ENCODE assay signal across 24 cellular contexts in the genomic region with DNA sequence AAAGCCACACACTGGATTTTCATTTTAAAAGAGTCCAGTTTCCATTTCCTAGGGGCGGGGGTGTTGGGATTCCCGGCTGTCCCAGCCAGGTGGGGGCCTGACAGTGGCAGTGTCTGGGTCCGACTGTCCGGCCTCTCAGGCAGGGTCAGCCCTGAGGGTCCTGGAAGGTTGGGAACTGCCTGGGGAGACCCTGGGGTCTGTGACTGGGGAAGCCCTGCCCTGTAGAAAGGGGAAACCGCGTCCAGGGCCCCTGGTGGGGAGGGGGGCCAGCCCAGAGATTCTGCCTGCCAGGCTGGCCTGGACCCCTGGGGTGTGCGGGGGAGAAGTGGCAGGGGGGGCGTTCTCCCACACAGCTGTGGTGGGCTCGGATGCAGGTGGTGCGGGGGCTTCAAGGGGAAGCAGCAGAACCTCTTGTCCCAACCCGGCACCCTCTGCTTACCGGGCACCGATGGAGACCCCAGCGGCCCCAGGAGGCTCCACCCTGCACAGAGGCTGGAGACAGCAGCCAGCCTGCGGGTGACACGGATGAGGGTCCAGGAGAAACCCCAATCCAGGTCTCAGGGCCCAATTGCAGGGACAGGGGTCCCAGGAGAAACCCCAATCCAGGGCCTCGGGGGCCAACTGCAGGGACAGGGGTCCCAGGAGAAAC. TPM values are rescaled to one million over a fixed set of nuclear protein-coding genes. Genes with fewer than 3 reads are reported as not detected.
DNase-seq lines count a peak whose midpoint lies in the region; ATAC-seq and TF ChIP-seq lines count a peak whose summit lies in the region.
"Had no signal": no experiment of that assay in that cellular context is flagged by ENCODE, and none has a peak within 500 bp of the region (broad histone marks: within the 10 kb centered on the region; RNA-seq: fewer than 3 reads in every experiment).

No MANE protein-coding gene starts in this region.

- H3K4me3 ChIP-seq in H7 (ENCODE audit: insufficient read depth, low read depth, low read length) (no peak overlapping the region), trophoblast cell (ENCODE audit: low read depth, low read length) (peak overlapping the region; percentile 21)
- H3K4me3 ChIP-seq: A549, GM23248 had no signal

- H4K12ac ChIP-seq in trophoblast cell (ENCODE audit: low read depth, low read length) = no peak overlapping the region

- no peak overlapping the region for H2BK12ac ChIP-seq in trophoblast cell (ENCODE audit: low read length)

- H3K79me1 ChIP-seq in trophoblast cell (ENCODE audit: low read length) = no peaks in the 10 kb centered on the region

- H3K9me3 ChIP-seq in trophoblast cell (ENCODE audit: insufficient read depth, low read depth, low read length) = peaks cover 16% of the 10 kb centered on the region
- H3K9me3 ChIP-seq: BE2C had no signal

- no peak overlapping the region for H3K9ac ChIP-seq in trophoblast cell (ENCODE audit: low read length)
- H3K9ac ChIP-seq: GM23248 had no signal

- H3K4me2 ChIP-seq in trophoblast cell (ENCODE audit: low read length) = no peak overlapping the region
- H3K4me2 ChIP-seq: A549 had no signal

- in situ Hi-C loops in GM13977 (cut with MboI; ENCODE audit: low pct_unique_long_range_greater_than_20kb, low sequenced_read_pairs, unreplicated experiment) = no loop called here

- H3K36me3 ChIP-seq in H7 (replicated peaks; ENCODE audit: control insufficient read depth, insufficient read depth, low read length) (no peaks in the 10 kb centered on the region), trophoblast cell (ENCODE audit: control insufficient read depth in 1 of 2, insufficient read depth in 2 of 2, low read length in 2 of 2) (no peaks in the 10 kb centered on the region)
- H3K36me3 ChIP-seq: BE2C had no signal

- no peak overlapping the region for H3K4ac ChIP-seq in trophoblast cell (ENCODE audit: low read depth, low read length)

- ATAC-seq in left ventricle myocardium superior = no peak
- no peak for ATAC-seq in left cardiac atrium
- ATAC-seq: A549, HCT116 had no signal

- no peak overlapping the region for H3K14ac ChIP-seq in trophoblast cell (ENCODE audit: low read length)

- H3K23ac ChIP-seq in trophoblast cell (ENCODE audit: low read length) = no peak overlapping the region

- no peak overlapping the region for H3K18ac ChIP-seq in trophoblast cell (ENCODE audit: low read length)

- no peak overlapping the region for H2BK5ac ChIP-seq in trophoblast cell (ENCODE audit: low read depth, low read length, poor library complexity)

- WGBS in trophoblast cell (ENCODE audit: extremely low coverage, insufficient coverage, insufficient read length) = no CpG with 5 or more reads among the region's 17 CpGs

- DNase-seq in left ventricle myocardium superior (peak; percentile 25), left cardiac atrium (no peak), H7 (peak; percentile 45), trophoblast cell (no peak), GM13977 (ENCODE audit: low spot score) (no peak)
- DNase-seq in NK-92 treated with Interleukin-12 subunit alpha and Interleukin-12 subunit beta, amount 100 ng/mL, for 24 hours (lab: John Stamatoyannopoulos, UW) = no peak
- DNase-seq: 8988T; ACHN; AML-193; BE2C; C1 segment of cervical spinal cord; Calu3; CD4-positive, alpha-beta memory T cell; COR-L47; DMS53; DMS79 treated with DMSO at 0.1 percent for 48 hours; GF-D8; GM23248; H9 had no signal

- H3K4me1 ChIP-seq in trophoblast cell (ENCODE audit: control insufficient read depth in 1 of 2, insufficient read depth in 2 of 2, low read length in 2 of 2) = no peaks in the 10 kb centered on the region
- H3K4me1 ChIP-seq: BE2C had no signal

- H3K27ac ChIP-seq in trophoblast cell (ENCODE audit: low read depth, low read length) = no peak overlapping the region
- H3K27ac ChIP-seq: A549, GM23248 had no signal

- no peak overlapping the region for H2BK120ac ChIP-seq in trophoblast cell (ENCODE audit: insufficient read depth, low read length, poor library complexity)

- TF ChIP-seq CTCF in GM13977 (IDR thresholded peaks at IDR 0.05; ENCODE audit: extremely low read depth, insufficient read depth, missing control alignments) = no peak

- no peak overlapping the region for H4K91ac ChIP-seq in trophoblast cell (ENCODE audit: low read depth, low read length)

- H2AK5ac ChIP-seq in trophoblast cell (ENCODE audit: low read length) = no peak overlapping the region

- H3K27me3 ChIP-seq in H7 (ENCODE audit: control insufficient read depth, insufficient read depth, low read length) (no peaks in the 10 kb centered on the region), trophoblast cell (ENCODE audit: insufficient read depth, low read length) (no peaks in the 10 kb centered on the region)
- H3K27me3 ChIP-seq: BE2C had no signal

- H2AFZ ChIP-seq in trophoblast cell (ENCODE audit: insufficient read depth, low read length, poor library complexity) = no peak overlapping the region
- H2AFZ ChIP-seq: GM23248 had no signal

- no peak overlapping the region for H4K8ac ChIP-seq in trophoblast cell (ENCODE audit: low read depth, low read length)

- no peaks in the 10 kb centered on the region for H3K79me2 ChIP-seq in trophoblast cell (ENCODE audit: control insufficient read depth, insufficient read depth, low read length, poor library complexity)

- intact Hi-C loops in left ventricle myocardium superior (cut with micrococcal nuclease) = no loop called here
- intact Hi-C loops in left cardiac atrium (cut with DNase I) = no loop called here

RNA-seq across cellular contexts. Expression of gene RTP5, which starts 4.9 kb away (rescaled TPM):
- total RNA-seq in left ventricle myocardium superior (not detected), left cardiac atrium (under 1 TPM in 1 of 2 donors, not detected in 1; 0.12 TPM)
- not detected in 2 replicates for total RNA-seq in H7 (2014; rRNA removed; shearing (Covaris generic))
- polyA plus RNA-seq in trophoblast cell (2013) = not detected in 2 replicates
- total RNA-seq: Calu3, Daoy, G401, GM23248, H1, H9 had no signal
- polyA plus RNA-seq: A549; CD4-positive, alpha-beta memory T cell; GM23248; H1 had no signal

RNA-seq across cellular contexts. Expression of gene PDCD1, which starts 15.7 kb away (rescaled TPM):
- total RNA-seq in left ventricle myocardium superior (1.4 TPM), left cardiac atrium (1 to 10 TPM; 1.2 to 1.5 TPM)
- total RNA-seq in H7 (2014; rRNA removed; shearing (Covaris generic)) = 1.0 and 2.8 TPM in 2 replicates
- not detected in 2 replicates for polyA plus RNA-seq in trophoblast cell (2013)
- total RNA-seq: Calu3, Daoy, G401, GM23248 had no signal
- polyA plus RNA-seq: A549, GM23248 had no signal

Comparison
In these comparisons a context has a peak if more than half of its experiments do, and no peak if none do; other contexts are left out.
1. DNase-seq: peak in left ventricle myocardium superior (single experiment) and H7 (single experiment); none in left cardiac atrium (single experiment), trophoblast cell (0 of 2), GM13977 (single experiment) and NK-92 treated with Interleukin-12 subunit alpha and Interleukin-12 subunit beta, amount 100 ng/mL, for 24 hours (single experiment).